ENCODE assay signal across 8 cellular contexts in genomic region chr9:127578952-127579853, GRCh38. TPM values are rescaled to one million over a fixed set of nuclear protein-coding genes. Genes with fewer than 3 reads are reported as not detected.
DNase-seq lines count a peak whose midpoint lies in the region; ATAC-seq lines count a peak whose summit lies in the region.

No MANE protein-coding gene starts in this region.

- 40% methylated on average over 21 of the region's 21 CpGs for WGBS in HUES64

- peak overlapping the region; percentile 8 for H2AFZ ChIP-seq in neuron (ENCODE audit: low read depth, low read length)

- H3K9me3 ChIP-seq in HUES64 (ENCODE audit: insufficient read depth, low read depth, low read length) (no peaks in the 10 kb centered on the region), neuron (ENCODE audit: low read length) (no peaks in the 10 kb centered on the region)

- H3K27ac ChIP-seq in HUES64 (ENCODE audit: low read depth, low read length), result peak overlapping the region; percentile 34

- H3K4me3 ChIP-seq in HUES64 (ENCODE audit: low read length) (no peak overlapping the region), neuron (ENCODE audit: low read length) (peak overlapping the region; percentile 23)

- DNase-seq in COLO668 (lab: John Stamatoyannopoulos, UW; ENCODE audit: unreplicated experiment) (peak; percentile 94), SHP77 treated with DMSO at 0.1 percent for 48 hours (lab: John Stamatoyannopoulos, UW) (peak; percentile 64), activated gamma-delta T cell treated with Interleukin-2 at 50 U/mL for 16 hours (peak; percentile 83), fibroblast of the conjunctiva (ENCODE audit: low read depth) (peak; percentile 91), NCI-H1436 treated with DMSO at 0.1 percent for 48 hours (lab: John Stamatoyannopoulos, UW) (no peak)
- DNase-seq in stimulated activated naive CD8-positive, alpha-beta T cell treated with anti-CD3 and anti-CD28 coated beads, Interleukin-15, Interleukin-2, amounts not matched to agents 100 U/mL and 50 U/mL, for 24 hours, result peak; percentile 86

- H3K27me3 ChIP-seq in HUES64 (ENCODE audit: insufficient read depth, low read length) (no peaks in the 10 kb centered on the region), neuron (ENCODE audit: insufficient read depth, low read length) (peaks cover 2% of the 10 kb centered on the region)

- H3K9ac ChIP-seq in HUES64 (ENCODE audit: low read depth, low read length), result 0 out of 2 replicates have a peak overlapping the region, but pooled peaks have one; percentile 5

- H3K36me3 ChIP-seq in HUES64 (ENCODE audit: insufficient read depth, low read length) (no peaks in the 10 kb centered on the region), neuron (ENCODE audit: insufficient read depth, low read length) (no peaks in the 10 kb centered on the region)

- H3K4me1 ChIP-seq in HUES64 (ENCODE audit: insufficient read depth, low read length), result peaks cover 9% of the 10 kb centered on the region; the same call in 1 of the 2 replicates
- peaks cover 10% of the 10 kb centered on the region for H3K4me1 ChIP-seq in neuron (ENCODE audit: insufficient read depth, low read length)

- ATAC-seq in stimulated activated naive CD8-positive, alpha-beta T cell treated with anti-CD3 and anti-CD28 coated beads, Interleukin-15, Interleukin-2, amounts not matched to agents 100 U/mL and 50 U/mL, for 24 hours, result peak; percentile 99

RNA-seq across cellular contexts. Expression of gene STXBP1, which starts 32.9 kb away (rescaled TPM):
- 20.6 TPM for polyA plus RNA-seq in HUES64 (2013, experiment 1 of 2)
- 29.7 TPM for polyA plus RNA-seq in HUES64 (2013, experiment 2 of 2)
